Comparison of ENCODE assay signal across 20 cellular contexts in genomic region chr12:49478949-49479664, GRCh38. TPM values are rescaled to one million over a fixed set of nuclear protein-coding genes. Genes with fewer than 3 reads are reported as not detected.
DNase-seq lines count a peak whose midpoint lies in the region; ATAC-seq and TF ChIP-seq lines count a peak whose summit lies in the region.
"Had no signal": no experiment of that assay in that cellular context is flagged by ENCODE, and none has a peak within 500 bp of the region (broad histone marks: within the 10 kb centered on the region; RNA-seq: fewer than 3 reads in every experiment).

No MANE protein-coding gene starts in this region.

- H2AFZ ChIP-seq in Karpas-422 (ENCODE audit: low read length) = no peak overlapping the region

- H3K79me1 ChIP-seq in mesendoderm (ENCODE audit: low read length) = peaks cover 5% of the 10 kb centered on the region

- H3K9ac ChIP-seq in mesendoderm (ENCODE audit: low read length) (no peak overlapping the region), Karpas-422 (ENCODE audit: low read length) (no peak overlapping the region)

- no peaks in the 10 kb centered on the region for H3K9me2 ChIP-seq in Karpas-422 (replicated peaks; ENCODE audit: insufficient read depth, low read length)

- no peak overlapping the region for H3K18ac ChIP-seq in mesendoderm (ENCODE audit: low read length)

- no peak overlapping the region for H2BK15ac ChIP-seq in mesendoderm (replicated peaks; ENCODE audit: low read depth)

- H3K79me2 ChIP-seq in mesendoderm (ENCODE audit: control insufficient read depth, insufficient read depth, low read length) = peaks cover 4% of the 10 kb centered on the region
- peaks cover 93% of the 10 kb centered on the region for H3K79me2 ChIP-seq in Karpas-422 (ENCODE audit: low read length)

- H3K9me3 ChIP-seq in cardiac muscle cell (ENCODE audit: low read depth) (no peaks in the 10 kb centered on the region), SJCRH30 (replicated peaks) (no peaks in the 10 kb centered on the region), upper lobe of right lung (no peaks in the 10 kb centered on the region), Karpas-422 (ENCODE audit: low read length) (no peaks in the 10 kb centered on the region)
- H3K9me3 ChIP-seq: body of pancreas, vagina had no signal

- H3K4me1 ChIP-seq in cardiac muscle cell (ENCODE audit: low read depth) = peaks cover 6% of the 10 kb centered on the region
- H3K4me1 ChIP-seq in SJCRH30 = peaks cover 26% of the 10 kb centered on the region
- peaks cover 5% of the 10 kb centered on the region for H3K4me1 ChIP-seq in mesendoderm (ENCODE audit: control insufficient read depth, low read depth, low read length)
- H3K4me1 ChIP-seq in upper lobe of right lung = no peaks in the 10 kb centered on the region
- H3K4me1 ChIP-seq in Karpas-422 (ENCODE audit: low read length) = no peaks in the 10 kb centered on the region; the same call in none of the 2 replicates
- H3K4me1 ChIP-seq: body of pancreas had no signal

- no peak overlapping the region for H4K8ac ChIP-seq in mesendoderm (ENCODE audit: low read depth, low read length)

- H3K23ac ChIP-seq in mesendoderm (ENCODE audit: low read length) = peak overlapping the region; percentile 67

- WGBS in mesendoderm (ENCODE audit: extremely low coverage, insufficient coverage, low lambda C conversion rate) = no CpG with 5 or more reads among the region's 10 CpGs

- H3K27ac ChIP-seq in cardiac muscle cell (peak overlapping the region; percentile 72), SJCRH30 (no peak overlapping the region), mesendoderm (ENCODE audit: low read depth, low read length) (peak overlapping the region; percentile 40), upper lobe of right lung (no peak overlapping the region), Karpas-422 (ENCODE audit: low read length) (no peak overlapping the region)
- H3K27ac ChIP-seq: body of pancreas, C4-2B, vagina had no signal

- H3K4me3 ChIP-seq in cardiac muscle cell = no peak overlapping the region
- H3K4me3 ChIP-seq in SJCRH30 = no peak overlapping the region
- no peak overlapping the region for H3K4me3 ChIP-seq in mesendoderm (ENCODE audit: low read length)
- H3K4me3 ChIP-seq in upper lobe of right lung = no peak overlapping the region
- no peak overlapping the region for H3K4me3 ChIP-seq in Karpas-422 (ENCODE audit: low read length)
- H3K4me3 ChIP-seq: body of pancreas, vagina had no signal

- intact Hi-C loops in left cardiac atrium (cut with DNase I) = no loop called here
- intact Hi-C loops in upper lobe of right lung (cut with DNase I) = no loop called here

- H3K4me2 ChIP-seq in mesendoderm (ENCODE audit: low read length) (no peak overlapping the region), Karpas-422 (ENCODE audit: low read depth, low read length, poor library complexity, severe bottlenecking) (no peak overlapping the region)

- no peaks in the 10 kb centered on the region for H4K20me1 ChIP-seq in Karpas-422 (ENCODE audit: insufficient read depth, low read depth, low read length)

- no peak overlapping the region for H4K5ac ChIP-seq in mesendoderm (ENCODE audit: low read length)

- no peaks in the 10 kb centered on the region for H3K36me3 ChIP-seq in cardiac muscle cell
- H3K36me3 ChIP-seq in SJCRH30 = peaks cover 4% of the 10 kb centered on the region
- no peaks in the 10 kb centered on the region for H3K36me3 ChIP-seq in mesendoderm (ENCODE audit: control insufficient read depth, insufficient read depth, low read length)
- H3K36me3 ChIP-seq in upper lobe of right lung = no peaks in the 10 kb centered on the region
- H3K36me3 ChIP-seq in Karpas-422 (ENCODE audit: insufficient read depth, low read length) = 0 out of 2 replicates have a peak, but pooled peaks cover 5% of the 10 kb centered on the region
- H3K36me3 ChIP-seq: vagina had no signal

- TF ChIP-seq CTCF in cardiac muscle cell (IDR thresholded peaks at IDR 0.05; ENCODE audit: low read depth, low read length) = no peak
- TF ChIP-seq CTCF in upper lobe of right lung (IDR thresholded peaks at IDR 0.05) = no peak

- H3K27me3 ChIP-seq in cardiac muscle cell = no peaks in the 10 kb centered on the region
- no peaks in the 10 kb centered on the region for H3K27me3 ChIP-seq in SJCRH30
- H3K27me3 ChIP-seq in mesendoderm (ENCODE audit: insufficient read depth, low read length, poor library complexity) = no peaks in the 10 kb centered on the region
- H3K27me3 ChIP-seq in upper lobe of right lung = no peaks in the 10 kb centered on the region
- H3K27me3 ChIP-seq in Karpas-422 (ENCODE audit: low read length) = no peaks in the 10 kb centered on the region
- H3K27me3 ChIP-seq: body of pancreas, vagina had no signal

- H3K4ac ChIP-seq in mesendoderm (ENCODE audit: low read depth, low read length) = no peak overlapping the region

- peak overlapping the region; percentile 9 for H2BK5ac ChIP-seq in mesendoderm (ENCODE audit: low read length)

- DNase-seq in cardiac muscle cell (ENCODE audit: low read depth in 1 of 2, low spot score in 1 of 2) (peak in 1 of 2 donors; percentile 70), left cardiac atrium (no peak), SJCRH30 (peak; percentile 25 to 34), mesendoderm (peak; percentile 51), upper lobe of right lung (no peak), NCI-H82 (lab: John Stamatoyannopoulos, UW) (no peak), Karpas-422 (no peak)
- DNase-seq: activated CD4-positive, alpha-beta T cell treated with anti-CD3 and anti-CD28 coated beads for 48 hours; activated CD8-positive, alpha-beta memory T cell treated with anti-CD3 and anti-CD28 coated beads, Interleukin-2, amount 10 ng/mL, durations not matched to agents 7 days and 5 days; KG1; MV-4-11; NCI-H187 treated with DMSO at 0.1 percent for 48 hours; NCI-H446 treated with DMSO at 0.1 percent for 48 hours; occipital lobe; right cardiac atrium; RPMI8226 had no signal

- H2BK120ac ChIP-seq in mesendoderm (ENCODE audit: low read depth, low read length) = no peak overlapping the region

- ATAC-seq in left cardiac atrium (no peak), upper lobe of right lung (peak; percentile 42), GM21423 (IDR thresholded peaks at IDR 0.05; ENCODE audit: unreplicated experiment) (no peak)
- ATAC-seq: activated CD8-positive, alpha-beta memory T cell treated with anti-CD3 and anti-CD28 coated beads, Interleukin-2, amount 10 ng/mL, durations not matched to agents 7 days and 5 days; body of pancreas had no signal

- peak overlapping the region; percentile 30 for H3K56ac ChIP-seq in mesendoderm (ENCODE audit: low read length)

- H2AK5ac ChIP-seq in mesendoderm (ENCODE audit: low read length) = no peak overlapping the region

RNA-seq across cellular contexts. Expression of gene KCNH3, which starts 59.7 kb away (rescaled TPM):
- 0.86 and 1.0 TPM in 2 replicates for total RNA-seq in cardiac muscle cell
- 0.14 and 0.34 TPM in 2 replicates for polyA plus RNA-seq in cardiac muscle cell
- total RNA-seq in left cardiac atrium = under 1 TPM; 0.44 to 0.73 TPM
- 0.03 and 0.12 TPM in 2 replicates for total RNA-seq in SJCRH30 (2014; rRNA removed; shearing (Covaris generic))
- 0.07 TPM for polyA plus RNA-seq in mesendoderm (2013, experiment 1 of 2)
- 0.06 TPM for polyA plus RNA-seq in mesendoderm (2013, experiment 2 of 2)
- 0.90 TPM for total RNA-seq in upper lobe of right lung
- not detected in 2 replicates for total RNA-seq in Karpas-422 (2014; rRNA removed; shearing (Covaris generic); ENCODE audit: low replicate concordance)
- total RNA-seq: vagina had no signal

Comparison
In these comparisons a context has a peak if more than half of its experiments do, and no peak if none do; other contexts are left out.
1. DNase-seq: peak in SJCRH30 (2 of 2) and mesendoderm (single experiment); none in left cardiac atrium (single experiment), upper lobe of right lung (single experiment), NCI-H82 (single experiment) and Karpas-422 (single experiment).
2. H3K27ac ChIP-seq: peak in cardiac muscle cell (single experiment) and mesendoderm (single experiment); none in SJCRH30 (single experiment), upper lobe of right lung (single experiment) and Karpas-422 (single experiment).